1 cellular context compared by ENCODE assay signal in the genomic region with DNA sequence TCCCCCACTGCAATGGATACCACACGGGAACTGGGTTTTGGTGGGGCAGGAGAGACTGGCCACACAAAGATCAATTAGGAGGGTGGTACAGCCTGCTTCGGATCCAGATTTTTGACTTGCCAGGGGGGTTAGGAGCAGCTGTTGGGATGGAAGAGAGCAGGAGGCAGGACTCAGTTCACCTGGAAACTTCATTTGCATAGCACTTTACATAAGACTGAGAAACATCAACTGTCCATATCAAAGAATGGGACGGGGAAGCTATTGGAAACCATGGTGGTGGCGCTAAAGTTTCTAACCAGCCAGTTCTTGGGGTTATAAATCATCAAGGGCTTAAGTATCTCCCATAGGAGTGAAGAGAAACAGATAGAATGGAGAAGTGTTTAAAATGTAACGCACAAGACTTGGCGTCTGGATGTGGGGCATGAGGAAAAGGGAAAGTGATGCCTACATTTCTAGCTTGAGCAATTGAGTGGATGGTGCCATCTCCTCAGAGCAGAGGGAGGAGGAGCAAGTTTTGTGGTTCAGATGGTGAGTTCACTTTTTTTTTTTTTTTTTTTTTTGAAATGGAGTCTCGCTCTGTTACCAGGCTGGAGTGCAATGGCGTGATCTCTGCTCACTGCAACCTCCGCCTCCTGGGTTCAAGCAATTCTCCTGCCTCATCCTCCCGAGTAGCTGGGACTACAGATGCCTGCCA.
TF ChIP-seq lines count a peak whose summit lies in the region.

No MANE protein-coding gene starts in this region.

TF ChIP-seq in H1, 55 proteins besides CTCF, POLR2A, EP300 and RAD21:
- TF ChIP-seq CEBPB (IDR thresholded peaks at IDR 0.05; ENCODE audit: low read depth, low read length) (no peak), SIRT6 (IDR thresholded peaks at IDR 0.05; ENCODE audit: low read length) (no peak), KDM4A (IDR thresholded peaks at IDR 0.05; ENCODE audit: low read depth, low read length, severe bottlenecking) (no peak), TCF12 (IDR thresholded peaks at IDR 0.05; ENCODE audit: low read depth, low read length) (0 out of 2 replicates have a peak, but pooled peaks have one; percentile 56), HDAC2 (IDR thresholded peaks at IDR 0.05; ENCODE audit: borderline replicate concordance in 1 of 2, low read depth in 2 of 2, low read length in 2 of 2) (no peak), YY1 (IDR thresholded peaks at IDR 0.05; ENCODE audit: low read depth, low read length) (no peak), BRCA1 (IDR thresholded peaks at IDR 0.05; ENCODE audit: low read depth, low read length) (no peak), JUND (IDR thresholded peaks at IDR 0.05; ENCODE audit: low read length) (no peak), EGR1 (IDR thresholded peaks at IDR 0.05; ENCODE audit: borderline replicate concordance, low read depth, low read length) (no peak), POU5F1 (IDR thresholded peaks at IDR 0.05; ENCODE audit: low read depth, low read length) (0 out of 2 replicates have a peak, but pooled peaks have one; percentile 48), NANOG (IDR thresholded peaks at IDR 0.05; ENCODE audit: insufficient read depth, low read depth, low read length, poor library complexity, severe bottlenecking) (peak; percentile 93)
